ENCODE assay signal across 1 cellular context in the genomic region with DNA sequence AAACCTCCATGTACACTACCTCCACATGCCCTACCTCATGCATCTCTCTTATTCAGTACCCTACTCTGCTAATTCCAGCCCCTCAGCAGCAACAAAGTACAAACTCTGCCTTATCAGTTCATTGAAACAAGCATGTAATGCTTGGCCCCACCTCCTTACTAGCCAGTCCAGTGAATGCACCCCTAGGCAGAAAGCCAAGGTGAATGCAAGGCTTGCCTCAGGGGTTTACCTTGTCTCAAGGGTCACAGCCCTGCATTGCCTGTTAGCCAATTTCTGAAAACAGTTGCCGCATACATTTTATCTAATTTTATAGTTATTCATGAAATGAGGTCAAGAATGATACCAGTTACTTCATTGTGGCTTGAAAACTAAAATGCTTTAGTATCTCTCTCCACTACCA.
TF ChIP-seq lines count a peak whose summit lies in the region.

No MANE protein-coding gene starts in this region.

TF ChIP-seq in GM23338, 12 proteins besides CTCF, POLR2A, EP300 and RAD21 (continued from another document):
- TF ChIP-seq, protein P1, sequence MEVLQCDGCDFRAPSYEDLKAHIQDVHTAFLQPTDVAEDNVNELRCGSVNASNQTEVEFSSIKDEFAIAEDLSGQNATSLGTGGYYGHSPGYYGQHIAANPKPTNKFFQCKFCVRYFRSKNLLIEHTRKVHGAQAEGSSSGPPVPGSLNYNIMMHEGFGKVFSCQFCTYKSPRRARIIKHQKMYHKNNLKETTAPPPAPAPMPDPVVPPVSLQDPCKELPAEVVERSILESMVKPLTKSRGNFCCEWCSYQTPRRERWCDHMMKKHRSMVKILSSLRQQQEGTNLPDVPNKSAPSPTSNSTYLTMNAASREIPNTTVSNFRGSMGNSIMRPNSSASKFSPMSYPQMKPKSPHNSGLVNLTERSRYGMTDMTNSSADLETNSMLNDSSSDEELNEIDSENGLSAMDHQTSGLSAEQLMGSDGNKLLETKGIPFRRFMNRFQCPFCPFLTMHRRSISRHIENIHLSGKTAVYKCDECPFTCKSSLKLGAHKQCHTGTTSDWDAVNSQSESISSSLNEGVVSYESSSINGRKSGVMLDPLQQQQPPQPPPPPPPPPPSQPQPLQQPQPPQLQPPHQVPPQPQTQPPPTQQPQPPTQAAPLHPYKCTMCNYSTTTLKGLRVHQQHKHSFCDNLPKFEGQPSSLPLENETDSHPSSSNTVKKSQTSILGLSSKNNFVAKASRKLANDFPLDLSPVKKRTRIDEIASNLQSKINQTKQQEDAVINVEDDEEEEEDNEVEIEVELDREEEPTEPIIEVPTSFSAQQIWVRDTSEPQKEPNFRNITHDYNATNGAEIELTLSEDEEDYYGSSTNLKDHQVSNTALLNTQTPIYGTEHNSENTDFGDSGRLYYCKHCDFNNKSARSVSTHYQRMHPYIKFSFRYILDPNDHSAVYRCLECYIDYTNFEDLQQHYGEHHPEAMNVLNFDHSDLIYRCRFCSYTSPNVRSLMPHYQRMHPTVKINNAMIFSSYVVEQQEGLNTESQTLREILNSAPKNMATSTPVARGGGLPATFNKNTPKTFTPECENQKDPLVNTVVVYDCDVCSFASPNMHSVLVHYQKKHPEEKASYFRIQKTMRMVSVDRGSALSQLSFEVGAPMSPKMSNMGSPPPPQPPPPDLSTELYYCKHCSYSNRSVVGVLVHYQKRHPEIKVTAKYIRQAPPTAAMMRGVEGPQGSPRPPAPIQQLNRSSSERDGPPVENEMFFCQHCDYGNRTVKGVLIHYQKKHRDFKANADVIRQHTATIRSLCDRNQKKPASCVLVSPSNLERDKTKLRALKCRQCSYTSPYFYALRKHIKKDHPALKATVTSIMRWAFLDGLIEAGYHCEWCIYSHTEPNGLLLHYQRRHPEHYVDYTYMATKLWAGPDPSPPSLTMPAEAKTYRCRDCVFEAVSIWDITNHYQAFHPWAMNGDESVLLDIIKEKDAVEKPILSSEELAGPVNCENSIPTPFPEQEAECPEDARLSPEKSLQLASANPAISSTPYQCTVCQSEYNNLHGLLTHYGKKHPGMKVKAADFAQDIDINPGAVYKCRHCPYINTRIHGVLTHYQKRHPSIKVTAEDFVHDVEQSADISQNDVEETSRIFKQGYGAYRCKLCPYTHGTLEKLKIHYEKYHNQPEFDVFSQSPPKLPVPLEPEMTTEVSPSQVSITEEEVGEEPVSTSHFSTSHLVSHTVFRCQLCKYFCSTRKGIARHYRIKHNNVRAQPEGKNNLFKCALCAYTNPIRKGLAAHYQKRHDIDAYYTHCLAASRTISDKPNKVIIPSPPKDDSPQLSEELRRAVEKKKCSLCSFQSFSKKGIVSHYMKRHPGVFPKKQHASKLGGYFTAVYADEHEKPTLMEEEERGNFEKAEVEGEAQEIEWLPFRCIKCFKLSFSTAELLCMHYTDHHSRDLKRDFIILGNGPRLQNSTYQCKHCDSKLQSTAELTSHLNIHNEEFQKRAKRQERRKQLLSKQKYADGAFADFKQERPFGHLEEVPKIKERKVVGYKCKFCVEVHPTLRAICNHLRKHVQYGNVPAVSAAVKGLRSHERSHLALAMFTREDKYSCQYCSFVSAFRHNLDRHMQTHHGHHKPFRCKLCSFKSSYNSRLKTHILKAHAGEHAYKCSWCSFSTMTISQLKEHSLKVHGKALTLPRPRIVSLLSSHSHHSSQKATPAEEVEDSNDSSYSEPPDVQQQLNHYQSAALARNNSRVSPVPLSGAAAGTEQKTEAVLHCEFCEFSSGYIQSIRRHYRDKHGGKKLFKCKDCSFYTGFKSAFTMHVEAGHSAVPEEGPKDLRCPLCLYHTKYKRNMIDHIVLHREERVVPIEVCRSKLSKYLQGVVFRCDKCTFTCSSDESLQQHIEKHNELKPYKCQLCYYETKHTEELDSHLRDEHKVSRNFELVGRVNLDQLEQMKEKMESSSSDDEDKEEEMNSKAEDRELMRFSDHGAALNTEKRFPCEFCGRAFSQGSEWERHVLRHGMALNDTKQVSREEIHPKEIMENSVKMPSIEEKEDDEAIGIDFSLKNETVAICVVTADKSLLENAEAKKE (CRISPR knock-in tag; IDR thresholded peaks at IDR 0.05) = no peak
- no peak for TF ChIP-seq EZH2 (IDR thresholded peaks at IDR 0.05; ENCODE audit: low read depth, unreplicated experiment)
- no peak for TF ChIP-seq CREB1 (CRISPR knock-in tag; IDR thresholded peaks at IDR 0.05; ENCODE audit: low read depth)
- no peak for TF ChIP-seq NANOG (IDR thresholded peaks at IDR 0.05; ENCODE audit: borderline replicate concordance)
- no peak for TF ChIP-seq JUNB (IDR thresholded peaks at IDR 0.05; ENCODE audit: unreplicated experiment)
- TF ChIP-seq ZNF114 (CRISPR knock-in tag; IDR thresholded peaks at IDR 0.05) = no peak
- no peak for TF ChIP-seq EZH2phosphoT487 (IDR thresholded peaks at IDR 0.05; ENCODE audit: unreplicated experiment)
- TF ChIP-seq, protein P2, sequence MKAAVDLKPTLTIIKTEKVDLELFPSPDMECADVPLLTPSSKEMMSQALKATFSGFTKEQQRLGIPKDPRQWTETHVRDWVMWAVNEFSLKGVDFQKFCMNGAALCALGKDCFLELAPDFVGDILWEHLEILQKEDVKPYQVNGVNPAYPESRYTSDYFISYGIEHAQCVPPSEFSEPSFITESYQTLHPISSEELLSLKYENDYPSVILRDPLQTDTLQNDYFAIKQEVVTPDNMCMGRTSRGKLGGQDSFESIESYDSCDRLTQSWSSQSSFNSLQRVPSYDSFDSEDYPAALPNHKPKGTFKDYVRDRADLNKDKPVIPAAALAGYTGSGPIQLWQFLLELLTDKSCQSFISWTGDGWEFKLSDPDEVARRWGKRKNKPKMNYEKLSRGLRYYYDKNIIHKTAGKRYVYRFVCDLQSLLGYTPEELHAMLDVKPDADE (IDR thresholded peaks at IDR 0.05) = no peak
